ENCODE assay signal across 1 cellular context in genomic region chr15:65087411-65087810, GRCh38.
TF ChIP-seq lines count a peak whose summit lies in the region.

No MANE protein-coding gene starts in this region.

TF ChIP-seq in GM23338, 12 proteins besides CTCF, POLR2A, EP300 and RAD21 (continued from another document):
- TF ChIP-seq, protein P1, sequence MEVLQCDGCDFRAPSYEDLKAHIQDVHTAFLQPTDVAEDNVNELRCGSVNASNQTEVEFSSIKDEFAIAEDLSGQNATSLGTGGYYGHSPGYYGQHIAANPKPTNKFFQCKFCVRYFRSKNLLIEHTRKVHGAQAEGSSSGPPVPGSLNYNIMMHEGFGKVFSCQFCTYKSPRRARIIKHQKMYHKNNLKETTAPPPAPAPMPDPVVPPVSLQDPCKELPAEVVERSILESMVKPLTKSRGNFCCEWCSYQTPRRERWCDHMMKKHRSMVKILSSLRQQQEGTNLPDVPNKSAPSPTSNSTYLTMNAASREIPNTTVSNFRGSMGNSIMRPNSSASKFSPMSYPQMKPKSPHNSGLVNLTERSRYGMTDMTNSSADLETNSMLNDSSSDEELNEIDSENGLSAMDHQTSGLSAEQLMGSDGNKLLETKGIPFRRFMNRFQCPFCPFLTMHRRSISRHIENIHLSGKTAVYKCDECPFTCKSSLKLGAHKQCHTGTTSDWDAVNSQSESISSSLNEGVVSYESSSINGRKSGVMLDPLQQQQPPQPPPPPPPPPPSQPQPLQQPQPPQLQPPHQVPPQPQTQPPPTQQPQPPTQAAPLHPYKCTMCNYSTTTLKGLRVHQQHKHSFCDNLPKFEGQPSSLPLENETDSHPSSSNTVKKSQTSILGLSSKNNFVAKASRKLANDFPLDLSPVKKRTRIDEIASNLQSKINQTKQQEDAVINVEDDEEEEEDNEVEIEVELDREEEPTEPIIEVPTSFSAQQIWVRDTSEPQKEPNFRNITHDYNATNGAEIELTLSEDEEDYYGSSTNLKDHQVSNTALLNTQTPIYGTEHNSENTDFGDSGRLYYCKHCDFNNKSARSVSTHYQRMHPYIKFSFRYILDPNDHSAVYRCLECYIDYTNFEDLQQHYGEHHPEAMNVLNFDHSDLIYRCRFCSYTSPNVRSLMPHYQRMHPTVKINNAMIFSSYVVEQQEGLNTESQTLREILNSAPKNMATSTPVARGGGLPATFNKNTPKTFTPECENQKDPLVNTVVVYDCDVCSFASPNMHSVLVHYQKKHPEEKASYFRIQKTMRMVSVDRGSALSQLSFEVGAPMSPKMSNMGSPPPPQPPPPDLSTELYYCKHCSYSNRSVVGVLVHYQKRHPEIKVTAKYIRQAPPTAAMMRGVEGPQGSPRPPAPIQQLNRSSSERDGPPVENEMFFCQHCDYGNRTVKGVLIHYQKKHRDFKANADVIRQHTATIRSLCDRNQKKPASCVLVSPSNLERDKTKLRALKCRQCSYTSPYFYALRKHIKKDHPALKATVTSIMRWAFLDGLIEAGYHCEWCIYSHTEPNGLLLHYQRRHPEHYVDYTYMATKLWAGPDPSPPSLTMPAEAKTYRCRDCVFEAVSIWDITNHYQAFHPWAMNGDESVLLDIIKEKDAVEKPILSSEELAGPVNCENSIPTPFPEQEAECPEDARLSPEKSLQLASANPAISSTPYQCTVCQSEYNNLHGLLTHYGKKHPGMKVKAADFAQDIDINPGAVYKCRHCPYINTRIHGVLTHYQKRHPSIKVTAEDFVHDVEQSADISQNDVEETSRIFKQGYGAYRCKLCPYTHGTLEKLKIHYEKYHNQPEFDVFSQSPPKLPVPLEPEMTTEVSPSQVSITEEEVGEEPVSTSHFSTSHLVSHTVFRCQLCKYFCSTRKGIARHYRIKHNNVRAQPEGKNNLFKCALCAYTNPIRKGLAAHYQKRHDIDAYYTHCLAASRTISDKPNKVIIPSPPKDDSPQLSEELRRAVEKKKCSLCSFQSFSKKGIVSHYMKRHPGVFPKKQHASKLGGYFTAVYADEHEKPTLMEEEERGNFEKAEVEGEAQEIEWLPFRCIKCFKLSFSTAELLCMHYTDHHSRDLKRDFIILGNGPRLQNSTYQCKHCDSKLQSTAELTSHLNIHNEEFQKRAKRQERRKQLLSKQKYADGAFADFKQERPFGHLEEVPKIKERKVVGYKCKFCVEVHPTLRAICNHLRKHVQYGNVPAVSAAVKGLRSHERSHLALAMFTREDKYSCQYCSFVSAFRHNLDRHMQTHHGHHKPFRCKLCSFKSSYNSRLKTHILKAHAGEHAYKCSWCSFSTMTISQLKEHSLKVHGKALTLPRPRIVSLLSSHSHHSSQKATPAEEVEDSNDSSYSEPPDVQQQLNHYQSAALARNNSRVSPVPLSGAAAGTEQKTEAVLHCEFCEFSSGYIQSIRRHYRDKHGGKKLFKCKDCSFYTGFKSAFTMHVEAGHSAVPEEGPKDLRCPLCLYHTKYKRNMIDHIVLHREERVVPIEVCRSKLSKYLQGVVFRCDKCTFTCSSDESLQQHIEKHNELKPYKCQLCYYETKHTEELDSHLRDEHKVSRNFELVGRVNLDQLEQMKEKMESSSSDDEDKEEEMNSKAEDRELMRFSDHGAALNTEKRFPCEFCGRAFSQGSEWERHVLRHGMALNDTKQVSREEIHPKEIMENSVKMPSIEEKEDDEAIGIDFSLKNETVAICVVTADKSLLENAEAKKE (CRISPR knock-in tag; IDR thresholded peaks at IDR 0.05), result no peak
- TF ChIP-seq JUNB (IDR thresholded peaks at IDR 0.05; ENCODE audit: unreplicated experiment) (no peak), REST (IDR thresholded peaks at IDR 0.05; ENCODE audit: unreplicated experiment) (no peak), ZNF114 (CRISPR knock-in tag; IDR thresholded peaks at IDR 0.05) (no peak), ETS1 (IDR thresholded peaks at IDR 0.05) (no peak), STAT1 (IDR thresholded peaks at IDR 0.05; ENCODE audit: unreplicated experiment) (no peak), POLR2AphosphoS5 (IDR thresholded peaks at IDR 0.05; ENCODE audit: low read depth) (no peak), NANOG (IDR thresholded peaks at IDR 0.05; ENCODE audit: borderline replicate concordance) (no peak), EZH2phosphoT487 (IDR thresholded peaks at IDR 0.05; ENCODE audit: unreplicated experiment) (no peak), CREB1 (CRISPR knock-in tag; IDR thresholded peaks at IDR 0.05; ENCODE audit: low read depth) (no peak)
